In the genomic region with DNA sequence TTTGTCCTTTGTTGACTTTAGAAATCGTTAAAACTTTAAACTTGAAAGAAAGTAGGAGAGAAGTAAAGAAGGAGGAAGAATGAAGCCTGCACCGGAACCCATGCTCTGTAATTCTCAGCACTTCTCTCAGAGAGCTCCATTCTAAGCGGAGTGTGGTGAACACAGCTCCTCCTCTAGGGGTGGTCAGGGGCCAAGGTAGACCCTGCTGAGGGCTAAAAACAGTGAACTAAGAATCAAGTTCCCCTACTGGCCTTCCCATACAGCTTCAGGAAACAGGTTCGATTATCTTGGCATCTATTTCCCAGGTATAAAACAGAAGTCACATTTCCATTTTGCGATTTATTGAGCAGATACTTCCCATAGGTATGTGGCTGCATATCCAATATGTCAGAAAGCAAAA, we compare ENCODE assay signal across 19 cellular contexts.
"Had no signal": no experiment of that assay in that cellular context is flagged by ENCODE, and none has a peak within 500 bp of the region (broad histone marks: within the 10 kb centered on the region; RNA-seq: fewer than 3 reads in every experiment).

No MANE protein-coding gene starts in this region.

- H3K36me3 ChIP-seq: neutrophil, right atrium auricular region, sigmoid colon, tibial nerve, upper lobe of right lung had no signal

- H3K4me1 ChIP-seq: right atrium auricular region, testis, upper lobe of right lung had no signal

- H3K36me3 Mint-ChIP-seq: naive thymus-derived CD4-positive, alpha-beta T cell; stimulated activated naive B cell treated with anti-CD40 and anti-IgM and Interleukin-4, amounts not matched to agents 10 μg/mL and 1 μg/mL and 100 μg/mL, for 72 hours had no signal

- H3K27me3 ChIP-seq: hepatocyte, neutrophil, right atrium auricular region, sigmoid colon, testis, tibial nerve, upper lobe of right lung had no signal

- H3K27ac ChIP-seq: hepatocyte, neutrophil, right atrium auricular region, sigmoid colon, skin epidermis, testis, tibial nerve, upper lobe of right lung had no signal

- H3K4me1 Mint-ChIP-seq: stimulated activated naive B cell treated with anti-CD40 and anti-IgM and Interleukin-4, amounts not matched to agents 10 μg/mL and 1 μg/mL and 100 μg/mL, for 72 hours had no signal

- ATAC-seq: left ventricle myocardium superior; naive thymus-derived CD4-positive, alpha-beta T cell; stimulated activated naive B cell treated with anti-CD40 and anti-IgM and Interleukin-4, amounts not matched to agents 10 μg/mL and 1 μg/mL and 100 μg/mL, for 72 hours; stimulated activated naive CD8-positive, alpha-beta T cell treated with anti-CD3 and anti-CD28 coated beads, Interleukin-15, amount 100 ng/mL, for 72 hours; upper lobe of right lung had no signal

- H3K27ac Mint-ChIP-seq: naive thymus-derived CD4-positive, alpha-beta T cell; nephron progenitor cell; stimulated activated naive B cell treated with anti-CD40 and anti-IgM and Interleukin-4, amounts not matched to agents 10 μg/mL and 1 μg/mL and 100 μg/mL, for 72 hours had no signal

- H3K9me3 ChIP-seq: neutrophil, right atrium auricular region, sigmoid colon, testis, tibial nerve, upper lobe of right lung had no signal

- H3K4me3 ChIP-seq: hepatocyte, lung, right atrium auricular region, sigmoid colon, skin epidermis, testis, tibial nerve, upper lobe of right lung had no signal

- H3K9me3 Mint-ChIP-seq: naive thymus-derived CD4-positive, alpha-beta T cell; nephron progenitor cell; stimulated activated naive CD8-positive, alpha-beta T cell treated with anti-CD3 and anti-CD28 coated beads, Interleukin-15, amount 100 ng/mL, for 72 hours had no signal

- DNase-seq: effector memory CD4-positive, alpha-beta T cell; foreskin melanocyte; left ventricle myocardium superior; mesenchymal stem cell; naive thymus-derived CD4-positive, alpha-beta T cell; nephron progenitor cell; sigmoid colon; stimulated activated CD4-positive, alpha-beta T cell treated with anti-CD3 and anti-CD28 coated beads, Interleukin-2, amount 100 ng/mL, for 24 hours; stimulated activated CD4-positive, alpha-beta T cell treated with anti-CD3 and anti-CD28 coated beads, Interleukin-4, amount 100 ng/mL, for 4 hours; stimulated activated naive B cell treated with anti-CD40 and anti-IgM and Interleukin-4, amounts not matched to agents 10 μg/mL and 1 μg/mL and 100 μg/mL, for 72 hours; stimulated activated naive CD8-positive, alpha-beta T cell treated with anti-CD3 and anti-CD28 coated beads, Interleukin-15, amount 100 ng/mL, for 72 hours; testis; upper lobe of right lung had no signal

- H3K79me2 ChIP-seq: hepatocyte had no signal

- H2AFZ ChIP-seq: hepatocyte had no signal

- H3K4me3 Mint-ChIP-seq: naive thymus-derived CD4-positive, alpha-beta T cell; nephron progenitor cell; stimulated activated naive B cell treated with anti-CD40 and anti-IgM and Interleukin-4, amounts not matched to agents 10 μg/mL and 1 μg/mL and 100 μg/mL, for 72 hours; stimulated activated naive CD8-positive, alpha-beta T cell treated with anti-CD3 and anti-CD28 coated beads, Interleukin-15, amount 100 ng/mL, for 72 hours had no signal

- H3K4me2 ChIP-seq: hepatocyte had no signal
